Comparison of ENCODE assay signal across 27 cellular contexts in genomic region chr9:20811872-20812271, GRCh38.
DNase-seq lines count a peak whose midpoint lies in the region; ATAC-seq, FAIRE-seq and TF ChIP-seq lines count a peak whose summit lies in the region.
"Had no signal": no experiment of that assay in that cellular context is flagged by ENCODE, and none has a peak within 500 bp of the region (broad histone marks: within the 10 kb centered on the region; RNA-seq: fewer than 3 reads in every experiment).

No MANE protein-coding gene starts in this region.

- no peak overlapping the region for H3K9ac ChIP-seq in GM12878 (ENCODE audit: control insufficient read depth, insufficient read depth, low read length)

- CTCF ChIA-PET in MCF 10A (lab: Yijun Ruan, JAX) (interaction anchor here (0.6 kb wide), 1 partner anchor 69 kb away, joined by 3 read pairs; no protein-coding TSS in a partner anchor), GM12878 (lab: Yijun Ruan, JAX) (interaction anchor here (0.7 kb wide), 1 partner anchor 187 kb away, joined by 4 read pairs; no protein-coding TSS in a partner anchor)

- FAIRE-seq in GM12878 (lab: Jason Lieb, UNC), result no peak
- FAIRE-seq: RCC 7860 had no signal

- H2AFZ ChIP-seq in GM12878 (ENCODE audit: control insufficient read depth, low read depth, low read length), result no peak overlapping the region

- no peaks in the 10 kb centered on the region for H3K36me3 ChIP-seq in breast epithelium
- H3K36me3 ChIP-seq in GM12878 (ENCODE audit: control insufficient read depth in 2 of 2, insufficient read depth in 2 of 2, low read length in 1 of 2), result no peaks in the 10 kb centered on the region
- H3K36me3 ChIP-seq in heart right ventricle, result no peaks in the 10 kb centered on the region
- H3K36me3 ChIP-seq: BE2C, SJCRH30 had no signal

- in situ Hi-C loops in GM12878 (cut with MboI), result no loop called here

- H3K27me3 ChIP-seq in breast epithelium (no peaks in the 10 kb centered on the region), GM12878 (replicated peaks in 1 of 2; ENCODE audit: control insufficient read depth in 2 of 2, insufficient read depth in 2 of 2, low read length in 1 of 2) (no peaks in the 10 kb centered on the region), heart right ventricle (no peaks in the 10 kb centered on the region)
- H3K27me3 ChIP-seq: BE2C, SJCRH30 had no signal

- peak; percentile 14 for DNase-seq in MCF 10A (ENCODE audit: unreplicated experiment)
- DNase-seq in breast epithelium (ENCODE audit: low spot score in 2 of 2), result no peak
- DNase-seq in GM12878 (ENCODE audit: low read depth, low spot score), result no peak
- DNase-seq in fibroblast of the aortic adventitia (ENCODE audit: low read depth), result peak; percentile 43
- DNase-seq in stromal cell of bone marrow (ENCODE audit: low read depth), result peak; percentile 18
- DNase-seq in heart right ventricle, result no peak
- DNase-seq in posterior vena cava (ENCODE audit: low spot score), result no peak
- DNase-seq: activated CD4-positive, alpha-beta memory T cell treated with anti-CD3 and anti-CD28 coated beads for 36 hours; activated naive CD8-positive, alpha-beta T cell treated with anti-CD3 and anti-CD28 coated beads, Interleukin-2, amount 10 ng/mL, durations not matched to agents 7 days and 5 days; BE2C; DMS79 treated with DMSO at 0.1 percent for 48 hours; H9; naive thymus-derived CD4-positive, alpha-beta T cell; NCI-H1436; NCI-H2107; NCI-H524; occipital lobe; SJCRH30; stimulated activated CD4-positive, alpha-beta T cell treated with anti-CD3 and anti-CD28 coated beads, Interleukin-2, amount 100 ng/mL, for 24 hours; substantia nigra; T-cell had no signal

- SMC1A ChIA-PET in GM12878 (lab: Charles Lee; ENCODE audit: uncharacterized antibody, unreplicated experiment), result interaction anchor here (1.0 to 1.5 kb wide), 3 partner anchors 33 to 187 kb away, joined by 3 to 5 read pairs (median 3); no protein-coding TSS in a partner anchor

- H3K27ac ChIP-seq in breast epithelium (no peak overlapping the region), GM12878 (ENCODE audit: control insufficient read depth, insufficient read depth) (no peak overlapping the region), heart right ventricle (no peak overlapping the region)
- H3K27ac ChIP-seq: SJCRH30 had no signal

- TF ChIP-seq CTCF in MCF 10A (IDR thresholded peaks at IDR 0.05; ENCODE audit: unreplicated experiment), result no peak
- no peak for TF ChIP-seq CTCF in breast epithelium (IDR thresholded peaks at IDR 0.05)
- no peak for TF ChIP-seq CTCF in GM12878 (IDR thresholded peaks at IDR 0.05 in 2 of 3, conservative IDR thresholded peaks at IDR 0.05 in 1 of 3; ENCODE audit: control insufficient read depth in 2 of 3, extremely low read depth in 1 of 3, insufficient read depth in 1 of 3, low read depth in 3 of 3, low read length in 3 of 3)
- TF ChIP-seq CTCF in fibroblast of the aortic adventitia (IDR thresholded peaks at IDR 0.05; ENCODE audit: insufficient read depth, low read length), result no peak
- TF ChIP-seq CTCF in heart right ventricle (IDR thresholded peaks at IDR 0.05), result no peak

- 0 out of 3 replicates have a peak, but pooled peaks have one; percentile 13 for ATAC-seq in GM12878
- no peak for ATAC-seq in heart right ventricle
- no peak for ATAC-seq in GM18498 (IDR thresholded peaks at IDR 0.05; ENCODE audit: unreplicated experiment)
- ATAC-seq: left lobe of liver; naive thymus-derived CD4-positive, alpha-beta T cell; T-cell had no signal

- no peak for TF ChIP-seq RAD21 in GM12878 (IDR thresholded peaks at IDR 0.05; ENCODE audit: insufficient read depth, low read depth, low read length)

- no peak overlapping the region for H3K4me3 ChIP-seq in breast epithelium
- no peak overlapping the region for H3K4me3 ChIP-seq in GM12878
- H3K4me3 ChIP-seq in fibroblast of the aortic adventitia (ENCODE audit: low read depth, low read length), result no peak overlapping the region
- H3K4me3 ChIP-seq in heart right ventricle, result no peak overlapping the region
- H3K4me3 ChIP-seq: SJCRH30, smooth muscle cell had no signal

- H3K79me2 ChIP-seq in GM12878 (ENCODE audit: control insufficient read depth, insufficient read depth, low read length), result no peaks in the 10 kb centered on the region

- no peaks in the 10 kb centered on the region for H3K9me3 ChIP-seq in breast epithelium
- no peaks in the 10 kb centered on the region; the same call in 2 of the 3 replicates for H3K9me3 ChIP-seq in GM12878 (replicated peaks; ENCODE audit: control insufficient read depth, insufficient read depth, low read length)
- no peaks in the 10 kb centered on the region for H3K9me3 ChIP-seq in heart right ventricle
- H3K9me3 ChIP-seq: BE2C had no signal

- POLR2A ChIA-PET in MCF 10A (lab: Yijun Ruan, JAX) (no interaction called here), GM12878 (lab: Charles Lee) (no interaction called here)

- H4K20me1 ChIP-seq in GM12878 (ENCODE audit: control insufficient read depth, insufficient read depth), result no peaks in the 10 kb centered on the region

- no peak for TF ChIP-seq EP300 in GM12878 (IDR thresholded peaks at IDR 0.05; ENCODE audit: borderline replicate concordance in 1 of 2, control insufficient read depth in 1 of 2, low read depth in 2 of 2, low read length in 2 of 2)

- no peak overlapping the region for H3K27ac Mint-ChIP-seq in MCF 10A (ENCODE audit: low read depth, unreplicated experiment)
- H3K27ac Mint-ChIP-seq: activated CD4-positive, alpha-beta memory T cell treated with anti-CD3 and anti-CD28 coated beads for 36 hours; activated naive CD8-positive, alpha-beta T cell treated with anti-CD3 and anti-CD28 coated beads, Interleukin-2, amount 10 ng/mL, durations not matched to agents 7 days and 5 days; IgD-negative memory B cell; naive thymus-derived CD4-positive, alpha-beta T cell; T-cell had no signal

- intact Hi-C loops in MCF 10A (cut with micrococcal nuclease), result no loop called here
- intact Hi-C loops in breast epithelium (cut with DNase I; ENCODE audit: low total_unique reads), result no loop called here
- intact Hi-C loops in GM12878 (cut with micrococcal nuclease; ENCODE audit: unreplicated experiment), result no loop called here
- intact Hi-C loops in heart right ventricle (cut with DNase I), result loop anchor here in 2 of 10 donors (5.0 to 10.0 kb wide), 2 partner anchors 35 to 63 kb away; no protein-coding TSS in a partner anchor
- intact Hi-C loops in posterior vena cava (cut with DNase I), result no loop called here

- H3K4me2 ChIP-seq in GM12878 (ENCODE audit: control insufficient read depth, insufficient read depth), result no peak overlapping the region
- H3K4me2 ChIP-seq: smooth muscle cell had no signal

- H3K36me3 Mint-ChIP-seq in MCF 10A (ENCODE audit: insufficient read depth, unreplicated experiment), result peaks cover 7% of the 10 kb centered on the region
- H3K36me3 Mint-ChIP-seq: activated CD4-positive, alpha-beta memory T cell treated with anti-CD3 and anti-CD28 coated beads for 36 hours; IgD-negative memory B cell had no signal

- H3K27me3 Mint-ChIP-seq in MCF 10A (ENCODE audit: insufficient read depth, unreplicated experiment), result no peaks in the 10 kb centered on the region
- H3K27me3 Mint-ChIP-seq: activated CD4-positive, alpha-beta memory T cell treated with anti-CD3 and anti-CD28 coated beads for 36 hours; activated naive CD8-positive, alpha-beta T cell treated with anti-CD3 and anti-CD28 coated beads, Interleukin-2, amount 10 ng/mL, durations not matched to agents 7 days and 5 days; IgD-negative memory B cell; naive thymus-derived CD4-positive, alpha-beta T cell; T-cell had no signal

- RAD21 ChIA-PET in GM12878 (lab: Charles Lee; ENCODE audit: unreplicated experiment), result interaction anchor here (1.6 kb wide), 1 partner anchor 189 kb away, joined by 4 read pairs; the partner anchor contains the start of gene MLLT3

- no peak for TF ChIP-seq POLR2A in breast epithelium (IDR thresholded peaks at IDR 0.05)
- TF ChIP-seq POLR2A in GM12878 (IDR thresholded peaks at IDR 0.05; ENCODE audit: low read depth, low read length), result no peak

- H3K4me1 ChIP-seq in breast epithelium (no peaks in the 10 kb centered on the region), GM12878 (ENCODE audit: control insufficient read depth, insufficient read depth, low read length) (peaks cover 3% of the 10 kb centered on the region), heart right ventricle (peaks cover 0 to 22% (median 10%) of the 10 kb centered on the region in 9 donors)
- H3K4me1 ChIP-seq: BE2C, SJCRH30 had no signal

- no peak overlapping the region for H3K4me3 Mint-ChIP-seq in MCF 10A (ENCODE audit: unreplicated experiment)
- H3K4me3 Mint-ChIP-seq: activated CD4-positive, alpha-beta memory T cell treated with anti-CD3 and anti-CD28 coated beads for 36 hours; activated naive CD8-positive, alpha-beta T cell treated with anti-CD3 and anti-CD28 coated beads, Interleukin-2, amount 10 ng/mL, durations not matched to agents 7 days and 5 days; H9; IgD-negative memory B cell; mesothelial cell of epicardium; naive thymus-derived CD4-positive, alpha-beta T cell; T-cell had no signal

- no TSS peak for BruUV-seq in MCF 10A (replicated peaks; lab: Mats Ljungman, UMichigan)
- no TSS peak for BruUV-seq in GM12878 (replicated peaks; lab: Mats Ljungman, UMichigan)

- H3K4me1 Mint-ChIP-seq in MCF 10A (ENCODE audit: insufficient read depth, unreplicated experiment), result no peaks in the 10 kb centered on the region
- H3K4me1 Mint-ChIP-seq: activated naive CD8-positive, alpha-beta T cell treated with anti-CD3 and anti-CD28 coated beads, Interleukin-2, amount 10 ng/mL, durations not matched to agents 7 days and 5 days; H9 had no signal

- no peaks in the 10 kb centered on the region for H3K9me3 Mint-ChIP-seq in MCF 10A (ENCODE audit: unreplicated experiment)
- H3K9me3 Mint-ChIP-seq: activated CD4-positive, alpha-beta memory T cell treated with anti-CD3 and anti-CD28 coated beads for 36 hours; activated naive CD8-positive, alpha-beta T cell treated with anti-CD3 and anti-CD28 coated beads, Interleukin-2, amount 10 ng/mL, durations not matched to agents 7 days and 5 days; H9; IgD-negative memory B cell; naive thymus-derived CD4-positive, alpha-beta T cell; T-cell had no signal

TF ChIP-seq in GM12878, 131 proteins besides CTCF, POLR2A, EP300 and RAD21 (continues in another document):
- TF ChIP-seq CHD2 (IDR thresholded peaks at IDR 0.05; ENCODE audit: borderline replicate concordance, low read depth, low read length), result no peak
- no peak for TF ChIP-seq DPF2 (IDR thresholded peaks at IDR 0.05)

Comparison
In these comparisons a context has a peak if more than half of its experiments do, and no peak if none do; other contexts are left out.
1. DNase-seq: peak in MCF 10A (single experiment), fibroblast of the aortic adventitia (single experiment) and stromal cell of bone marrow (single experiment); none in breast epithelium (0 of 2), GM12878 (single experiment), heart right ventricle (0 of 2) and posterior vena cava (single experiment).